In genomic region chr5:178326054-178326715, GRCh38 we compare ENCODE assay signal across 16 cellular contexts.
A peak's percentile ranks its signal among the peaks of the same experiment; 100 is the strongest.
DNase-seq lines count a peak whose midpoint lies in the region; ATAC-seq, FAIRE-seq and TF ChIP-seq lines count a peak whose summit lies in the region.
"Had no signal": no experiment of that assay in that cellular context is flagged by ENCODE, and none has a peak within 500 bp of the region (broad histone marks: within the 10 kb centered on the region; RNA-seq: fewer than 3 reads in every experiment).

No MANE protein-coding gene starts in this region.

- TF ChIP-seq POLR2A in gastroesophageal sphincter (IDR thresholded peaks at IDR 0.05), result no peak
- no peak for TF ChIP-seq POLR2A in H54 (IDR thresholded peaks at IDR 0.05; ENCODE audit: low read depth, low read length)

- no peaks in the 10 kb centered on the region for H3K36me3 ChIP-seq in WERI-Rb-1
- no peaks in the 10 kb centered on the region for H3K36me3 ChIP-seq in gastroesophageal sphincter

- ATAC-seq in gastroesophageal sphincter, result peak; percentile 86
- ATAC-seq in GM21528 (IDR thresholded peaks at IDR 0.05; ENCODE audit: low FRiP score, unreplicated experiment), result no peak
- ATAC-seq: K562; stimulated activated effector memory CD8-positive, alpha-beta T cell treated with anti-CD3 and anti-CD28 coated beads, Interleukin-12 subunit alpha, Interleukin-12 subunit beta, amount 100 ng/mL, for 72 hours had no signal

- H3K27ac ChIP-seq in WERI-Rb-1 (no peak overlapping the region), gastroesophageal sphincter (peak overlapping the region in 3 of 4 donors; percentile 60 to 79 (median 69))

- TF ChIP-seq EP300 in gastroesophageal sphincter (IDR thresholded peaks at IDR 0.05), result no peak

- no peak overlapping the region for H3K4me3 ChIP-seq in WERI-Rb-1 (ENCODE audit: low read depth, low read length)
- no peak overlapping the region for H3K4me3 ChIP-seq in gastroesophageal sphincter
- H3K4me3 ChIP-seq: K562, lung had no signal

- no peaks in the 10 kb centered on the region for H3K27me3 ChIP-seq in WERI-Rb-1 (ENCODE audit: insufficient read depth, low read depth, severe bottlenecking)
- H3K27me3 ChIP-seq in gastroesophageal sphincter, result peaks cover 9% of the 10 kb centered on the region

- TF ChIP-seq CTCF in WERI-Rb-1 (IDR thresholded peaks at IDR 0.05; ENCODE audit: low read depth, low read length) (no peak), gastroesophageal sphincter (IDR thresholded peaks at IDR 0.05) (no peak)

- 24 to 35% methylated on average over 15 to 17 of the region's 17 CpGs for WGBS in gastroesophageal sphincter (ENCODE audit: low coverage in 1 of 2), 2 donors

- DNase-seq in WERI-Rb-1 (peak; percentile 16), mucosa of gallbladder (ENCODE audit: low spot score) (peak; percentile 53), superior temporal gyrus (ENCODE audit: extremely low spot score) (peak; percentile 46), H54 (ENCODE audit: insufficient read length, low spot score) (no peak), mesenteric fat pad (ENCODE audit: low spot score) (no peak)
- DNase-seq: activated gamma-delta T cell treated with Interleukin-2 at 50 U/mL for 16 hours, DMS 273 treated with DMSO at 0.1 percent for 48 hours, NCI-H1105, NCI-H2227 treated with DMSO at 0.1 percent for 48 hours, small intestine had no signal

- no peaks in the 10 kb centered on the region for H3K9me3 ChIP-seq in WERI-Rb-1 (ENCODE audit: severe bottlenecking)
- H3K9me3 ChIP-seq in gastroesophageal sphincter, result no peaks in the 10 kb centered on the region

- no peak for FAIRE-seq in H54 (lab: Jason Lieb, UNC)
- FAIRE-seq: GM19239, K562, small intestine had no signal

- H3K4me1 ChIP-seq in gastroesophageal sphincter, result peaks cover 0 to 34% (median 7%) of the 10 kb centered on the region in 3 donors

Comparison
In these comparisons a context has a peak if more than half of its experiments do, and no peak if none do; other contexts are left out.
1. DNase-seq: peak in WERI-Rb-1 (single experiment), mucosa of gallbladder (single experiment) and superior temporal gyrus (single experiment); none in H54 (single experiment) and mesenteric fat pad (single experiment).